ENCODE assay signal across 9 cellular contexts in genomic region chr11:3949132-3949531, GRCh38.
DNase-seq lines count a peak whose midpoint lies in the region; ATAC-seq lines count a peak whose summit lies in the region.
"Had no signal": no experiment of that assay in that cellular context is flagged by ENCODE, and none has a peak within 500 bp of the region (broad histone marks: within the 10 kb centered on the region; RNA-seq: fewer than 3 reads in every experiment).

No MANE protein-coding gene starts in this region.

- H3K4me1 Mint-ChIP-seq in naive thymus-derived CD8-positive, alpha-beta T cell = peaks cover 57 to 97% (median 95%) of the 10 kb centered on the region in 4 donors

- H3K27me3 Mint-ChIP-seq in naive thymus-derived CD8-positive, alpha-beta T cell = no peaks in the 10 kb centered on the region
- H3K27me3 Mint-ChIP-seq: brain had no signal

- peak overlapping the region; percentile 77 to 99 (median 95) for H3K27ac Mint-ChIP-seq in naive thymus-derived CD8-positive, alpha-beta T cell

- H3K9me3 Mint-ChIP-seq in naive thymus-derived CD8-positive, alpha-beta T cell = peaks cover 0 to 2% (median 0%) of the 10 kb centered on the region in 9 donors

- peak; percentile 61 for DNase-seq in NAMALWA (ENCODE audit: low spot score)
- DNase-seq in naive thymus-derived CD8-positive, alpha-beta T cell = peak in 5 of 10 donors; percentile 9 to 54 (median 31)
- no peak for DNase-seq in midbrain (lab: John Stamatoyannopoulos, UW)
- DNase-seq in Ammon's horn (ENCODE audit: low spot score) = no peak
- DNase-seq in NCI-H526 (lab: John Stamatoyannopoulos, UW) = no peak
- no peak for DNase-seq in NCI-H2196 (lab: John Stamatoyannopoulos, UW; ENCODE audit: unreplicated experiment)

- ATAC-seq in GM18870 (IDR thresholded peaks at IDR 0.05; ENCODE audit: unreplicated experiment) (peak; percentile 67), HG02678 (IDR thresholded peaks at IDR 0.05; ENCODE audit: unreplicated experiment) (peak; percentile 78)
- ATAC-seq in naive thymus-derived CD8-positive, alpha-beta T cell = peak; percentile 43 to 47

- H3K36me3 Mint-ChIP-seq in naive thymus-derived CD8-positive, alpha-beta T cell = peaks cover 0 to 9% (median 5%) of the 10 kb centered on the region in 3 donors
- H3K36me3 Mint-ChIP-seq: brain had no signal

- POLR2A ChIA-PET in naive thymus-derived CD8-positive, alpha-beta T cell (lab: Charles Lee) = interaction anchor here (1.0 to 13.0 kb wide), 3 partner anchors 9 to 92 kb away, joined by 3 to 139 read pairs (median 5); partner anchors contain the start of gene STIM1

- H3K4me3 Mint-ChIP-seq in naive thymus-derived CD8-positive, alpha-beta T cell = peak overlapping the region; percentile 51 to 86 (median 75)
- H3K4me3 Mint-ChIP-seq: brain had no signal
